10 cellular contexts compared by ENCODE assay signal in genomic region chr18:2706903-2707302, GRCh38. TPM values are rescaled to one million over a fixed set of nuclear protein-coding genes. Genes with fewer than 3 reads are reported as not detected.
DNase-seq lines count a peak whose midpoint lies in the region; ATAC-seq and TF ChIP-seq lines count a peak whose summit lies in the region.
"Had no signal": no experiment of that assay in that cellular context is flagged by ENCODE, and none has a peak within 500 bp of the region (broad histone marks: within the 10 kb centered on the region; RNA-seq: fewer than 3 reads in every experiment).

No MANE protein-coding gene starts in this region.

- 84% methylated on average over 6 of the region's 6 CpGs for WGBS in right lobe of liver (ENCODE audit: insufficient coverage, low coverage, low lambda C conversion rate, missing lambda C conversion rate)

- H3K4me1 ChIP-seq in Karpas-422 (ENCODE audit: low read length) (no peaks in the 10 kb centered on the region), right lobe of liver (no peaks in the 10 kb centered on the region)

- H3K27me3 Mint-ChIP-seq in activated CD4-positive, alpha-beta memory T cell treated with anti-CD3 and anti-CD28 coated beads, Interleukin-2, amount 10 ng/mL, durations not matched to agents 7 days and 5 days, result no peaks in the 10 kb centered on the region
- no peaks in the 10 kb centered on the region for H3K27me3 Mint-ChIP-seq in mesothelial cell of epicardium (ENCODE audit: low read depth)

- H3K9me3 ChIP-seq in Karpas-422 (ENCODE audit: low read length) (no peaks in the 10 kb centered on the region), right lobe of liver (no peaks in the 10 kb centered on the region)

- H3K4me3 Mint-ChIP-seq in activated CD4-positive, alpha-beta memory T cell treated with anti-CD3 and anti-CD28 coated beads, Interleukin-2, amount 10 ng/mL, durations not matched to agents 7 days and 5 days, result no peak overlapping the region
- no peak overlapping the region for H3K4me3 Mint-ChIP-seq in mesothelial cell of epicardium

- TF ChIP-seq POLR2A in right lobe of liver (IDR thresholded peaks at IDR 0.05), result no peak

- no peak overlapping the region for H3K4me2 ChIP-seq in Karpas-422 (ENCODE audit: low read depth, low read length, poor library complexity, severe bottlenecking)

- intact Hi-C loops in right lobe of liver (cut with DNase I), result no loop called here

- peaks cover 54% of the 10 kb centered on the region for H3K79me2 ChIP-seq in Karpas-422 (ENCODE audit: low read length)

- no peaks in the 10 kb centered on the region for H4K20me1 ChIP-seq in Karpas-422 (ENCODE audit: insufficient read depth, low read depth, low read length)

- no peak overlapping the region for H2AFZ ChIP-seq in Karpas-422 (ENCODE audit: low read length)

- H3K36me3 ChIP-seq in Karpas-422 (ENCODE audit: insufficient read depth, low read length) (peaks cover 74% of the 10 kb centered on the region), right lobe of liver (peaks cover 0 to 65% (median 9%) of the 10 kb centered on the region in 4 donors)

- H3K27ac ChIP-seq in Karpas-422 (ENCODE audit: low read length) (peak overlapping the region; percentile 65; the same call in 1 of the 2 replicates), right lobe of liver (no peak overlapping the region)

- no peaks in the 10 kb centered on the region for H3K9me2 ChIP-seq in Karpas-422 (replicated peaks; ENCODE audit: insufficient read depth, low read length)

- CTCF ChIA-PET in activated CD4-positive, alpha-beta memory T cell treated with anti-CD3 and anti-CD28 coated beads, Interleukin-2, amount 10 ng/mL, durations not matched to agents 7 days and 5 days (lab: Charles Lee), result no interaction called here

- H3K4me3 ChIP-seq in Karpas-422 (ENCODE audit: low read length), result no peak overlapping the region
- no peak overlapping the region for H3K4me3 ChIP-seq in right lobe of liver

- DNase-seq in SIG-M5 treated with dmso at 0.1 percent for 504 hours (lab: John Stamatoyannopoulos, UW; ENCODE audit: unreplicated experiment) (peak; percentile 24), SIG-M5 (lab: John Stamatoyannopoulos, UW) (no peak), Karpas-422 (no peak), mesothelial cell of epicardium (ENCODE audit: low spot score in 2 of 2, unreplicated experiment in 2 of 2) (no peak), SK-N-DZ (ENCODE audit: low spot score) (no peak), NCI-H446 (lab: John Stamatoyannopoulos, UW) (no peak), right lobe of liver (no peak)
- DNase-seq in activated CD4-positive, alpha-beta memory T cell treated with anti-CD3 and anti-CD28 coated beads, Interleukin-2, amount 10 ng/mL, durations not matched to agents 7 days and 5 days, result no peak
- DNase-seq: NCI-H510A had no signal

- no peak for ATAC-seq in right lobe of liver
- ATAC-seq: SK-N-SH treated with all-trans-retinoic acid at 6 μM for 48 hours had no signal

- peaks cover 19% of the 10 kb centered on the region for H3K4me1 Mint-ChIP-seq in activated CD4-positive, alpha-beta memory T cell treated with anti-CD3 and anti-CD28 coated beads, Interleukin-2, amount 10 ng/mL, durations not matched to agents 7 days and 5 days
- H3K4me1 Mint-ChIP-seq in mesothelial cell of epicardium, result no peaks in the 10 kb centered on the region

- POLR2A ChIA-PET in activated CD4-positive, alpha-beta memory T cell treated with anti-CD3 and anti-CD28 coated beads, Interleukin-2, amount 10 ng/mL, durations not matched to agents 7 days and 5 days (lab: Charles Lee), result interaction anchor here (0.9 to 1.8 kb wide), 3 partner anchors 9 to 118 kb away, joined by 3 to 6 read pairs (median 5); no protein-coding TSS in a partner anchor

- H3K27ac Mint-ChIP-seq in activated CD4-positive, alpha-beta memory T cell treated with anti-CD3 and anti-CD28 coated beads, Interleukin-2, amount 10 ng/mL, durations not matched to agents 7 days and 5 days, result peak overlapping the region; percentile 32
- peak overlapping the region; percentile 57 for H3K27ac Mint-ChIP-seq in mesothelial cell of epicardium

- H3K36me3 Mint-ChIP-seq in activated CD4-positive, alpha-beta memory T cell treated with anti-CD3 and anti-CD28 coated beads, Interleukin-2, amount 10 ng/mL, durations not matched to agents 7 days and 5 days (ENCODE audit: low read depth), result peaks cover 72% of the 10 kb centered on the region
- H3K36me3 Mint-ChIP-seq in mesothelial cell of epicardium, result peaks cover 53% of the 10 kb centered on the region

- H3K9ac ChIP-seq in Karpas-422 (ENCODE audit: low read length), result no peak overlapping the region

- TF ChIP-seq CTCF in mesothelial cell of epicardium (IDR thresholded peaks at IDR 0.05; ENCODE audit: unreplicated experiment), result no peak
- TF ChIP-seq CTCF in right lobe of liver (IDR thresholded peaks at IDR 0.05), result no peak

- H3K27me3 ChIP-seq in Karpas-422 (ENCODE audit: low read length) (no peaks in the 10 kb centered on the region), right lobe of liver (no peaks in the 10 kb centered on the region)

- H3K9me3 Mint-ChIP-seq in activated CD4-positive, alpha-beta memory T cell treated with anti-CD3 and anti-CD28 coated beads, Interleukin-2, amount 10 ng/mL, durations not matched to agents 7 days and 5 days, result no peaks in the 10 kb centered on the region
- H3K9me3 Mint-ChIP-seq in mesothelial cell of epicardium, result no peaks in the 10 kb centered on the region

RNA-seq across cellular contexts. Expression of gene SMCHD1, which starts 51.4 kb away (rescaled TPM):
- 102 and 180 TPM in 2 replicates for total RNA-seq in Karpas-422 (2014; rRNA removed; shearing (Covaris generic); ENCODE audit: low replicate concordance)
- total RNA-seq in activated CD4-positive, alpha-beta memory T cell treated with anti-CD3 and anti-CD28 coated beads, Interleukin-2, amount 10 ng/mL, durations not matched to agents 7 days and 5 days, result 100 to 1,000 TPM; 162 TPM
- 71.2 to 73.5 TPM (median 71.7 TPM) in 3 replicates for total RNA-seq in mesothelial cell of epicardium
- polyA plus RNA-seq in SK-N-DZ (2014; cell fraction: cytosol; rRNA removed), result 28.2 and 30.5 TPM in 2 replicates
- 44.4 and 49.7 TPM in 2 replicates for polyA plus RNA-seq in SK-N-DZ (2014; cell fraction: nucleus; rRNA removed)
- 10 to 100 TPM; 13.9 to 31.0 (median 17.3) TPM for total RNA-seq in right lobe of liver
